In the genomic region with DNA sequence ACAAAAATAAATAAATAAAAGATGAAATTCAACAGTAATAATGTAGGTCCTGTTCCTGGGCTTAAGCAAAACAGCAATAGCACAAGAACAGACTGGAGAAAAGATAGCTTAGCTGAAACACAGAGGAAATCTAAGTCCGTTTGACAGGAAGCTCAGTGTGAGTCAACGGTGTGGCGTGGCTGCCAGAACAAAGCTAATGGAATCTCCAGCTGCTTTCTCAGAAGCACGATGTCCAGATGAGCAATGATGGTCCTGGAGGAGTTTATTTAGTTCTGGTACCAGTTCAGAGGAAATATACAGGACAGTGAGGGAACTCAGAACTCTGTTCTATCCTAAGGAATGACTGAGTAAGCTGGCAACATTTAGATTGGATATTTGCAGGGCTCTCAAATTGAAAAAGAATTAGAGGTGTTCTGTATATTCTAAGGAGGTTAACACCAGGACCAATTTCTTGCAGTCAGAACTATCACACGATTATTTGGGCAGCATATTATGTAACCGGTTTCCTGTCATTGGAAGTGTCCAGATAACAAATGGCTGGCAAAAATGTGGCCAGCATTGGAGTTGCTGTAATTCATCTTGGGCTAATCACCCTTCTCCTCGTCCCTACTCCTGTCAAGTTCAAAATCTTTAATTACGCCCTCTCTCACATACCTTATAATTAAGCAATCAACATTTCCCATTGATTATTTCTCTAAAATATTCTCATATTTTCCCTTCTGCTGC, we compare ENCODE assay signal across 8 cellular contexts. TPM values are rescaled to one million over a fixed set of nuclear protein-coding genes. Genes with fewer than 3 reads are reported as not detected.
DNase-seq lines count a peak whose midpoint lies in the region; ATAC-seq and TF ChIP-seq lines count a peak whose summit lies in the region.

No MANE protein-coding gene starts in this region.

- H3K9me3 ChIP-seq in adipocyte (ENCODE audit: control insufficient read depth, low read length) (peaks cover 2% of the 10 kb centered on the region), left lung (no peaks in the 10 kb centered on the region)

- H3K27ac ChIP-seq in HL-60 (replicated peaks) (peak overlapping the region; percentile 60), left lung (peak overlapping the region; percentile 50 to 89)

- H3K27me3 ChIP-seq in HL-60 (ENCODE audit: insufficient read depth, poor library complexity, severe bottlenecking) = no peaks in the 10 kb centered on the region
- H3K27me3 ChIP-seq in adipocyte (replicated peaks; ENCODE audit: control insufficient read depth, insufficient read depth, low read length) = peaks cover 3% of the 10 kb centered on the region
- no peaks in the 10 kb centered on the region for H3K27me3 ChIP-seq in left lung

- DNase-seq in A172 (ENCODE audit: low spot score) (peak; percentile 74), HL-60 (ENCODE audit: low read depth in 1 of 2, low spot score in 1 of 2) (no peak), adipocyte (ENCODE audit: low read depth) (peak; percentile 70), left lung (peak in 1 of 2 donors; percentile 62), NCI-H1694 (lab: John Stamatoyannopoulos, UW) (no peak), globus pallidus (ENCODE audit: low spot score) (no peak)
- no peak for DNase-seq in activated CD4-positive, CD25-positive, alpha-beta regulatory T cell treated with anti-CD3 and anti-CD28 coated beads, Interleukin-2, amount 50 U/mL, for 72 hours

- TF ChIP-seq CTCF in HL-60 (IDR thresholded peaks at IDR 0.05; ENCODE audit: insufficient read depth, low read length) (no peak), left lung (IDR thresholded peaks at IDR 0.05) (no peak)

- H3K4me3 ChIP-seq in HL-60 (replicated peaks; ENCODE audit: insufficient read depth, low read length) (no peak overlapping the region), adipocyte (ENCODE audit: low read length) (no peak overlapping the region), left lung (no peak overlapping the region)

- ATAC-seq in left lung (peak; percentile 15), HG03097 (IDR thresholded peaks at IDR 0.05; ENCODE audit: low FRiP score, unreplicated experiment) (no peak)

- H3K4me1 ChIP-seq in adipocyte (ENCODE audit: control insufficient read depth, insufficient read depth, low read length) = peaks cover 52% of the 10 kb centered on the region
- H3K4me1 ChIP-seq in left lung = peaks cover 21 to 67% of the 10 kb centered on the region in 2 donors

- H3K36me3 ChIP-seq in adipocyte (ENCODE audit: control insufficient read depth, insufficient read depth, low read length, severe bottlenecking) (no peaks in the 10 kb centered on the region), left lung (no peaks in the 10 kb centered on the region)

- intact Hi-C loops in left lung (cut with DNase I) = no loop called here

- no peak overlapping the region for H3K9ac ChIP-seq in adipocyte (ENCODE audit: low read length)

RNA-seq across cellular contexts. Expression of gene GAB3, which starts 12.7 kb away (rescaled TPM):
- 0.83 and 0.93 TPM in 2 replicates for total RNA-seq in A172 (2014; rRNA removed; shearing (Covaris generic))
- total RNA-seq in left lung = 10 to 100 TPM in 1 of 2 donors, 1 to 10 TPM in 1; 6.6 to 15.0 TPM

RNA-seq across cellular contexts. Expression of gene DKC1, which starts 24.5 kb away (rescaled TPM):
- total RNA-seq in A172 (2014; rRNA removed; shearing (Covaris generic)) = 74.9 and 102 TPM in 2 replicates
- total RNA-seq in left lung = 10 to 100 TPM; 22.3 to 42.5 TPM

Comparison
In these comparisons a context has a peak if more than half of its experiments do, and no peak if none do; other contexts are left out.
1. DNase-seq: peak in A172 (single experiment) and adipocyte (single experiment); none in HL-60 (0 of 2), NCI-H1694 (single experiment), globus pallidus (single experiment) and activated CD4-positive, CD25-positive, alpha-beta regulatory T cell treated with anti-CD3 and anti-CD28 coated beads, Interleukin-2, amount 50 U/mL, for 72 hours (single experiment).